1 cellular context compared by ENCODE assay signal in genomic region chr15:72117698-72118399, GRCh38.
TF ChIP-seq lines count a peak whose summit lies in the region.

Gene MYO9A, minus strand, starts transcription at chr15:72118150. Its CDS starts 71,587 bp downstream, at chr15:72046563.

TF ChIP-seq in HEK293, 187 proteins besides CTCF, POLR2A, EP300 and RAD21 (continued from another document):
- TF ChIP-seq ZNF518A (tag by site-specific recombination; conservative IDR thresholded peaks at IDR 0.05; ENCODE audit: low read depth) (peak; percentile 34; the same call in 1 of the 2 replicates), ZBTB6 (tag by site-specific recombination; IDR thresholded peaks at IDR 0.05) (0 out of 2 replicates have a peak, but pooled peaks have one; percentile 33), ZFHX2 (tag by site-specific recombination; conservative IDR thresholded peaks at IDR 0.05) (peak; percentile 88), ZNF391 (tag by site-specific recombination; IDR thresholded peaks at IDR 0.05; ENCODE audit: borderline replicate concordance, low read depth) (peak; percentile 74; the same call in 1 of the 2 replicates), PRDM10 (tag by site-specific recombination; IDR thresholded peaks at IDR 0.05) (no peak; the same call in 1 of the 2 replicates), ZFP37 (tag by site-specific recombination; IDR thresholded peaks at IDR 0.05) (peak; percentile 96), GLIS1 (tag by site-specific recombination; IDR thresholded peaks at IDR 0.05) (peak; percentile 45), ZNF501 (tag by site-specific recombination; IDR thresholded peaks at IDR 0.05) (peak; percentile 97), ZSCAN30 (tag by site-specific recombination; IDR thresholded peaks at IDR 0.05) (peak; percentile 99), ZNF184 (tag by site-specific recombination; IDR thresholded peaks at IDR 0.05) (peak; percentile 77), ZBTB11 (tag by site-specific recombination; conservative IDR thresholded peaks at IDR 0.05; ENCODE audit: low read depth) (peak; percentile 85), ZNF488 (tag by site-specific recombination; IDR thresholded peaks at IDR 0.05) (no peak), ZSCAN23 (tag by site-specific recombination; IDR thresholded peaks at IDR 0.05) (peak; percentile 76; the same call in 1 of the 2 replicates), ZNF394 (tag by site-specific recombination; IDR thresholded peaks at IDR 0.05; ENCODE audit: borderline replicate concordance) (peak; percentile 53; the same call in 1 of the 2 replicates), ZNF239 (tag by site-specific recombination; IDR thresholded peaks at IDR 0.05) (0 out of 2 replicates have a peak, but pooled peaks have one; percentile 73), ZNF223 (tag by site-specific recombination; IDR thresholded peaks at IDR 0.05) (peak; percentile 73), ZNF843 (tag by site-specific recombination; IDR thresholded peaks at IDR 0.05) (peak; percentile 72)
TF ChIP-seq in HEK293: peak in this region for 81.
